2 cellular contexts compared by ENCODE assay signal in the genomic region with DNA sequence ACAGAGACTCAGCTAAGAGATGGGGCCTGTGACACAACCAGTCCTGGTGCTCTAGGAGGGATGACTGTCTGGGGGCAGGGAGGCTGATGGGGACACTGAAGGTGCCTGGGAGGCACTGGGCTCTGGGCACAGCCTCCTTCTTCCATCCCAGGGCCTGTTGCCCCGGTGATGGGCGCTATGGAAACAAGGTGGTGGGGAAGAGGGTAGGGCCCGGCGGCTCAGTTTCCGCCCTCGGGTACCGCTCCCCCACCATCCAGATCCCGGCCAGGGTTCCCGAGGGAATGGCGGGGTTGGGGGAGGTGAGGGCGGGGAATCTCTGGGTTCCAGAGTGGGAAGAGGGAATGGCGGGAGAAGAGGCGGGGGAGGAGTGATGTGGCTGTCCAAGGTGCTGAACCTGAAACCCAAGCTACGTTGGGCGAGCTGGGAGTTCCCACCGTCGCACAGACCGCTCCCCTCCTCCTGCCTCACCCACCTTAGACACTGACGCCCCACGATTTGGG.
TF ChIP-seq lines count a peak whose summit lies in the region.

No MANE protein-coding gene starts in this region.

TF ChIP-seq in SK-N-SH, 30 proteins besides CTCF, POLR2A, EP300 and RAD21 (continued from another document):
- TF ChIP-seq, protein P1, sequence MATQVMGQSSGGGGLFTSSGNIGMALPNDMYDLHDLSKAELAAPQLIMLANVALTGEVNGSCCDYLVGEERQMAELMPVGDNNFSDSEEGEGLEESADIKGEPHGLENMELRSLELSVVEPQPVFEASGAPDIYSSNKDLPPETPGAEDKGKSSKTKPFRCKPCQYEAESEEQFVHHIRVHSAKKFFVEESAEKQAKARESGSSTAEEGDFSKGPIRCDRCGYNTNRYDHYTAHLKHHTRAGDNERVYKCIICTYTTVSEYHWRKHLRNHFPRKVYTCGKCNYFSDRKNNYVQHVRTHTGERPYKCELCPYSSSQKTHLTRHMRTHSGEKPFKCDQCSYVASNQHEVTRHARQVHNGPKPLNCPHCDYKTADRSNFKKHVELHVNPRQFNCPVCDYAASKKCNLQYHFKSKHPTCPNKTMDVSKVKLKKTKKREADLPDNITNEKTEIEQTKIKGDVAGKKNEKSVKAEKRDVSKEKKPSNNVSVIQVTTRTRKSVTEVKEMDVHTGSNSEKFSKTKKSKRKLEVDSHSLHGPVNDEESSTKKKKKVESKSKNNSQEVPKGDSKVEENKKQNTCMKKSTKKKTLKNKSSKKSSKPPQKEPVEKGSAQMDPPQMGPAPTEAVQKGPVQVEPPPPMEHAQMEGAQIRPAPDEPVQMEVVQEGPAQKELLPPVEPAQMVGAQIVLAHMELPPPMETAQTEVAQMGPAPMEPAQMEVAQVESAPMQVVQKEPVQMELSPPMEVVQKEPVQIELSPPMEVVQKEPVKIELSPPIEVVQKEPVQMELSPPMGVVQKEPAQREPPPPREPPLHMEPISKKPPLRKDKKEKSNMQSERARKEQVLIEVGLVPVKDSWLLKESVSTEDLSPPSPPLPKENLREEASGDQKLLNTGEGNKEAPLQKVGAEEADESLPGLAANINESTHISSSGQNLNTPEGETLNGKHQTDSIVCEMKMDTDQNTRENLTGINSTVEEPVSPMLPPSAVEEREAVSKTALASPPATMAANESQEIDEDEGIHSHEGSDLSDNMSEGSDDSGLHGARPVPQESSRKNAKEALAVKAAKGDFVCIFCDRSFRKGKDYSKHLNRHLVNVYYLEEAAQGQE (IDR thresholded peaks at IDR 0.05; ENCODE audit: low read depth, low read length) = peak; percentile 97

TF ChIP-seq in SK-N-SH treated with all-trans-retinoic acid at 6 μM for 48 hours, 23 proteins besides CTCF, POLR2A, EP300 and RAD21 (continued from another document):
- TF ChIP-seq, protein P2, sequence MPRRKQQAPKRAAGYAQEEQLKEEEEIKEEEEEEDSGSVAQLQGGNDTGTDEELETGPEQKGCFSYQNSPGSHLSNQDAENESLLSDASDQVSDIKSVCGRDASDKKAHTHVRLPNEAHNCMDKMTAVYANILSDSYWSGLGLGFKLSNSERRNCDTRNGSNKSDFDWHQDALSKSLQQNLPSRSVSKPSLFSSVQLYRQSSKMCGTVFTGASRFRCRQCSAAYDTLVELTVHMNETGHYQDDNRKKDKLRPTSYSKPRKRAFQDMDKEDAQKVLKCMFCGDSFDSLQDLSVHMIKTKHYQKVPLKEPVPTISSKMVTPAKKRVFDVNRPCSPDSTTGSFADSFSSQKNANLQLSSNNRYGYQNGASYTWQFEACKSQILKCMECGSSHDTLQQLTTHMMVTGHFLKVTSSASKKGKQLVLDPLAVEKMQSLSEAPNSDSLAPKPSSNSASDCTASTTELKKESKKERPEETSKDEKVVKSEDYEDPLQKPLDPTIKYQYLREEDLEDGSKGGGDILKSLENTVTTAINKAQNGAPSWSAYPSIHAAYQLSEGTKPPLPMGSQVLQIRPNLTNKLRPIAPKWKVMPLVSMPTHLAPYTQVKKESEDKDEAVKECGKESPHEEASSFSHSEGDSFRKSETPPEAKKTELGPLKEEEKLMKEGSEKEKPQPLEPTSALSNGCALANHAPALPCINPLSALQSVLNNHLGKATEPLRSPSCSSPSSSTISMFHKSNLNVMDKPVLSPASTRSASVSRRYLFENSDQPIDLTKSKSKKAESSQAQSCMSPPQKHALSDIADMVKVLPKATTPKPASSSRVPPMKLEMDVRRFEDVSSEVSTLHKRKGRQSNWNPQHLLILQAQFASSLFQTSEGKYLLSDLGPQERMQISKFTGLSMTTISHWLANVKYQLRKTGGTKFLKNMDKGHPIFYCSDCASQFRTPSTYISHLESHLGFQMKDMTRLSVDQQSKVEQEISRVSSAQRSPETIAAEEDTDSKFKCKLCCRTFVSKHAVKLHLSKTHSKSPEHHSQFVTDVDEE (CRISPR knock-in tag; IDR thresholded peaks at IDR 0.05) = no peak
- TF ChIP-seq, protein P3, sequence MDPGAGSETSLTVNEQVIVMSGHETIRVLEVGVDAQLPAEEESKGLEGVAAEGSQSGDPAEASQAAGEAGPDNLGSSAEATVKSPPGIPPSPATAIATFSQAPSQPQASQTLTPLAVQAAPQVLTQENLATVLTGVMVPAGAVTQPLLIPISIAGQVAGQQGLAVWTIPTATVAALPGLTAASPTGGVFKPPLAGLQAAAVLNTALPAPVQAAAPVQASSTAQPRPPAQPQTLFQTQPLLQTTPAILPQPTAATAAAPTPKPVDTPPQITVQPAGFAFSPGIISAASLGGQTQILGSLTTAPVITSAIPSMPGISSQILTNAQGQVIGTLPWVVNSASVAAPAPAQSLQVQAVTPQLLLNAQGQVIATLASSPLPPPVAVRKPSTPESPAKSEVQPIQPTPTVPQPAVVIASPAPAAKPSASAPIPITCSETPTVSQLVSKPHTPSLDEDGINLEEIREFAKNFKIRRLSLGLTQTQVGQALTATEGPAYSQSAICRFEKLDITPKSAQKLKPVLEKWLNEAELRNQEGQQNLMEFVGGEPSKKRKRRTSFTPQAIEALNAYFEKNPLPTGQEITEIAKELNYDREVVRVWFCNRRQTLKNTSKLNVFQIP (CRISPR knock-in tag; IDR thresholded peaks at IDR 0.05; ENCODE audit: borderline replicate concordance, low read depth) = no peak
- TF ChIP-seq ZNF8 (CRISPR knock-in tag; IDR thresholded peaks at IDR 0.05) = no peak
- TF ChIP-seq, protein P4, sequence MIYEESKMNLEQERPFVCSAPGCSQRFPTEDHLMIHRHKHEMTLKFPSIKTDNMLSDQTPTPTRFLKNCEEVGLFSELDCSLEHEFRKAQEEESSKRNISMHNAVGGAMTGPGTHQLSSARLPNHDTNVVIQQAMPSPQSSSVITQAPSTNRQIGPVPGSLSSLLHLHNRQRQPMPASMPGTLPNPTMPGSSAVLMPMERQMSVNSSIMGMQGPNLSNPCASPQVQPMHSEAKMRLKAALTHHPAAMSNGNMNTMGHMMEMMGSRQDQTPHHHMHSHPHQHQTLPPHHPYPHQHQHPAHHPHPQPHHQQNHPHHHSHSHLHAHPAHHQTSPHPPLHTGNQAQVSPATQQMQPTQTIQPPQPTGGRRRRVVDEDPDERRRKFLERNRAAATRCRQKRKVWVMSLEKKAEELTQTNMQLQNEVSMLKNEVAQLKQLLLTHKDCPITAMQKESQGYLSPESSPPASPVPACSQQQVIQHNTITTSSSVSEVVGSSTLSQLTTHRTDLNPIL (CRISPR knock-in tag; IDR thresholded peaks at IDR 0.05; ENCODE audit: low read depth) = no peak
